ENCODE assay signal across 27 cellular contexts in genomic region chr1:211473823-211474222, GRCh38. TPM values are rescaled to one million over a fixed set of nuclear protein-coding genes. Genes with fewer than 3 reads are reported as not detected.
DNase-seq lines count a peak whose midpoint lies in the region; ATAC-seq, FAIRE-seq and TF ChIP-seq lines count a peak whose summit lies in the region.
"Had no signal": no experiment of that assay in that cellular context is flagged by ENCODE, and none has a peak within 500 bp of the region (broad histone marks: within the 10 kb centered on the region; RNA-seq: fewer than 3 reads in every experiment).

No MANE protein-coding gene starts in this region.

- no peaks in the 10 kb centered on the region for H3K9me3 Mint-ChIP-seq in CD4-positive, alpha-beta memory T cell
- H3K9me3 Mint-ChIP-seq: CD4-positive, CD25-positive, alpha-beta regulatory T cell had no signal

- TF ChIP-seq POLR2A in K562 (conservative IDR thresholded peaks at IDR 0.05) = no peak
- TF ChIP-seq POLR2A in sigmoid colon (IDR thresholded peaks at IDR 0.05) = no peak

- H3K9ac ChIP-seq in Loucy (ENCODE audit: low read depth, low read length, poor library complexity, severe bottlenecking) = no peak overlapping the region
- H3K9ac ChIP-seq in K562 (ENCODE audit: insufficient read depth in 1 of 2, low read depth in 2 of 2, low read length in 2 of 2) = no peak overlapping the region

- TF ChIP-seq RAD21 in K562 (CRISPR knock-in tag; conservative IDR thresholded peaks at IDR 0.05 in 1 of 2, IDR thresholded peaks at IDR 0.05 in 1 of 2) = no peak

- no peak for TF ChIP-seq EP300 in K562 (IDR thresholded peaks at IDR 0.05; ENCODE audit: low read length)
- no peak for TF ChIP-seq EP300 in sigmoid colon (IDR thresholded peaks at IDR 0.05)

- peaks cover 5 to 10% of the 10 kb centered on the region in 2 donors for H3K27me3 Mint-ChIP-seq in CD4-positive, alpha-beta memory T cell

- H3K79me2 ChIP-seq in Loucy (ENCODE audit: insufficient read depth, low read length) (no peaks in the 10 kb centered on the region), K562 (ENCODE audit: control insufficient read depth, insufficient read depth, low read length) (no peaks in the 10 kb centered on the region)

- H4K20me1 ChIP-seq in Loucy (ENCODE audit: insufficient read depth, low read length, poor library complexity, severe bottlenecking) (no peaks in the 10 kb centered on the region), K562 (replicated peaks; ENCODE audit: control insufficient read depth, insufficient read depth, low read length) (no peaks in the 10 kb centered on the region)

- H3K36me3 Mint-ChIP-seq in CD4-positive, alpha-beta memory T cell = no peaks in the 10 kb centered on the region
- H3K36me3 Mint-ChIP-seq: CD4-positive, CD25-positive, alpha-beta regulatory T cell had no signal

- no TSS peak for BruUV-seq in K562 (replicated peaks; lab: Mats Ljungman, UMichigan)

- peak overlapping the region; percentile 2 for H3K4me2 ChIP-seq in Loucy (ENCODE audit: low read depth, low read length, poor library complexity, severe bottlenecking)
- no peak overlapping the region for H3K4me2 ChIP-seq in K562 (ENCODE audit: insufficient read depth, low read length)

- H3K27me3 ChIP-seq in Loucy (ENCODE audit: insufficient read depth, low read length, poor library complexity, severe bottlenecking) (no peaks in the 10 kb centered on the region), K562 (ENCODE audit: control insufficient read depth in 2 of 2, insufficient read depth in 2 of 2, low read length in 2 of 2) (peaks cover 10 to 11% of the 10 kb centered on the region in 2 experiments; a peak in 4 of 5 replicates), sigmoid colon (peaks cover 4 to 25% (median 11%) of the 10 kb centered on the region in 3 donors)
- H3K27me3 ChIP-seq in CD4-positive, alpha-beta memory T cell (ENCODE audit: insufficient read depth, low read length) = no peaks in the 10 kb centered on the region

- no peaks in the 10 kb centered on the region for H3K36me3 ChIP-seq in Loucy (ENCODE audit: insufficient read depth, low read length)
- no peaks in the 10 kb centered on the region for H3K36me3 ChIP-seq in K562 (ENCODE audit: control insufficient read depth, insufficient read depth, low read length)
- H3K36me3 ChIP-seq in sigmoid colon = no peaks in the 10 kb centered on the region
- H3K36me3 ChIP-seq in CD4-positive, alpha-beta memory T cell (ENCODE audit: insufficient read depth, low read length) = no peaks in the 10 kb centered on the region
- H3K36me3 ChIP-seq: MG63, SJSA1 had no signal

- H3K4me3 Mint-ChIP-seq in CD4-positive, alpha-beta memory T cell = no peak overlapping the region
- H3K4me3 Mint-ChIP-seq: CD4-positive, CD25-positive, alpha-beta regulatory T cell had no signal

- TF ChIP-seq CTCF in 22Rv1 (IDR thresholded peaks at IDR 0.05) = no peak
- no peak for TF ChIP-seq CTCF in Loucy (conservative IDR thresholded peaks at IDR 0.05; ENCODE audit: low read length)
- no peak for TF ChIP-seq CTCF in K562 (IDR thresholded peaks at IDR 0.05 in 2 of 3, conservative IDR thresholded peaks at IDR 0.05 in 1 of 3; ENCODE audit: insufficient read depth in 2 of 3, low read depth in 1 of 3, low read length in 3 of 3)
- no peak for TF ChIP-seq CTCF in sigmoid colon (IDR thresholded peaks at IDR 0.05)

- DNase-seq in K562 (ENCODE audit: extremely low read depth in 1 of 4, low spot score in 3 of 4) = peak in 2 of 4 experiments; percentile 2 to 5
- DNase-seq in sigmoid colon = no peak
- no peak for DNase-seq in CD4-positive, alpha-beta memory T cell
- DNase-seq in NCI-H69 (lab: John Stamatoyannopoulos, UW) = no peak
- no peak for DNase-seq in activated gamma-delta T cell treated with Interleukin-2 at 50 U/mL for 16 hours
- DNase-seq: CD4-positive, CD25-positive, alpha-beta regulatory T cell; COR-L47; EL; GDM1; Kasumi-1; MG63; NCI-H146; NCI-H2029 treated with DMSO at 0.1 percent for 48 hours; NCI-H526 treated with DMSO at 0.1 percent for 48 hours; Right ventricle myocardium superior; RPMI8226 had no signal

- peaks cover 18% of the 10 kb centered on the region for H3F3A ChIP-seq in Loucy (ENCODE audit: low read depth)

- no peaks in the 10 kb centered on the region for H3K9me1 ChIP-seq in K562 (ENCODE audit: control insufficient read depth, insufficient read depth, low read length)

- H3K4me3 ChIP-seq in Loucy (ENCODE audit: low read length, poor library complexity, severe bottlenecking) = no peak overlapping the region
- no peak overlapping the region for H3K4me3 ChIP-seq in K562
- no peak overlapping the region for H3K4me3 ChIP-seq in sigmoid colon
- no peak overlapping the region for H3K4me3 ChIP-seq in CD4-positive, alpha-beta memory T cell (ENCODE audit: low read length in 2 of 2)
- H3K4me3 ChIP-seq: GM12878, MG63, SJSA1 had no signal

- no peak overlapping the region for H3K27ac Mint-ChIP-seq in CD4-positive, alpha-beta memory T cell

- in situ Hi-C loops in K562 (cut with MboI) = loop anchor here (5.0 kb wide), 2 partner anchors 152 to 178 kb away; no protein-coding TSS in a partner anchor

- H3K27ac ChIP-seq in 22Rv1 = peak overlapping the region; percentile 47
- H3K27ac ChIP-seq in K562 (ENCODE audit: extremely low read depth, low read depth, low read length) = no peak overlapping the region
- peak overlapping the region in 3 of 4 donors; percentile 0 to 26 (median 23) for H3K27ac ChIP-seq in sigmoid colon
- H3K27ac ChIP-seq in CD4-positive, alpha-beta memory T cell (ENCODE audit: low read depth, low read length) = no peak overlapping the region
- H3K27ac ChIP-seq: SJSA1 had no signal

- peaks cover 54% of the 10 kb centered on the region for H3K4me1 ChIP-seq in Loucy (ENCODE audit: insufficient read depth, low read length, poor library complexity, severe bottlenecking)
- H3K4me1 ChIP-seq in K562 (replicated peaks in 1 of 2; ENCODE audit: control insufficient read depth in 2 of 2, insufficient read depth in 2 of 2, low read length in 2 of 2) = peaks cover 2 to 5% of the 10 kb centered on the region in 2 experiments; a peak in 3 of 5 replicates
- peaks cover 0 to 19% (median 16%) of the 10 kb centered on the region in 4 donors for H3K4me1 ChIP-seq in sigmoid colon
- peaks cover 4% of the 10 kb centered on the region for H3K4me1 ChIP-seq in CD4-positive, alpha-beta memory T cell (ENCODE audit: insufficient read depth, low read length)
- H3K4me1 ChIP-seq: SJSA1 had no signal

- peaks cover 7% of the 10 kb centered on the region; the same call in 1 of the 2 replicates for H3K9me3 ChIP-seq in Loucy (ENCODE audit: insufficient read depth, low read depth, low read length)
- H3K9me3 ChIP-seq in K562 (replicated peaks; ENCODE audit: control insufficient read depth, insufficient read depth, low read depth, low read length) = no peaks in the 10 kb centered on the region
- no peaks in the 10 kb centered on the region for H3K9me3 ChIP-seq in sigmoid colon
- no peaks in the 10 kb centered on the region for H3K9me3 ChIP-seq in CD4-positive, alpha-beta memory T cell (ENCODE audit: control insufficient read depth in 1 of 2, low read length in 2 of 2)
- H3K9me3 ChIP-seq: MG63, SJSA1 had no signal

- POLR2A ChIA-PET in K562 (lab: Yijun Ruan, JAX) = interaction anchor here (1.0 kb wide), 1 partner anchor 90 kb away, joined by 3 read pairs; no protein-coding TSS in a partner anchor
- POLR2A ChIA-PET in CD4-positive, alpha-beta memory T cell (lab: Charles Lee; ENCODE audit: partially characterized antibody) = no interaction called here

- no peak for ATAC-seq in K562
- no peak for ATAC-seq in GM21576 (IDR thresholded peaks at IDR 0.05; ENCODE audit: unreplicated experiment)
- ATAC-seq: GM12878, HepG2 had no signal

- WGBS in K562 (ENCODE audit: insufficient coverage, low coverage, missing lambda C conversion rate) = 24% methylated on average over 2 of the region's 2 CpGs
- WGBS in sigmoid colon, 2 donors = 82 to 88% methylated on average over 2 of the region's 2 CpGs

- H2AFZ ChIP-seq in Loucy (ENCODE audit: low read length) = peak overlapping the region; percentile 57
- peak overlapping the region; percentile 28; the same call in 1 of the 2 replicates for H2AFZ ChIP-seq in K562 (ENCODE audit: low read depth, low read length)

- CTCF ChIA-PET in K562 (lab: Yijun Ruan, JAX; ENCODE audit: low intra/inter-chr PET ratio) = interaction anchor here (0.7 to 1.2 kb wide), 3 partner anchors 11 to 170 kb away, joined by 3 read pairs; no protein-coding TSS in a partner anchor
- CTCF ChIA-PET in CD4-positive, alpha-beta memory T cell (lab: Charles Lee; ENCODE audit: partially characterized antibody) = interaction anchor here (1.0 to 2.8 kb wide), 3 partner anchors 144 to 153 kb away, joined by 3 to 24 read pairs (median 5); no protein-coding TSS in a partner anchor

- FAIRE-seq in K562 (lab: Jason Lieb, UNC) = no peak
- FAIRE-seq: GM12878, H54, HepG2 had no signal

- H3K4me1 Mint-ChIP-seq in CD4-positive, alpha-beta memory T cell = peaks cover 5 to 13% (median 10%) of the 10 kb centered on the region in 4 donors

- intact Hi-C loops in K562 (cut with micrococcal nuclease) (loop anchor here (10.0 kb wide), 2 partner anchors 339 to 1029 kb away; partner anchors contain the start of gene KCNH1), sigmoid colon (cut with DNase I) (loop anchor here (10.0 kb wide), 1 partner anchor 149 kb away; the partner anchor contains the start of gene TRAF5)
- intact Hi-C loops in CD4-positive, alpha-beta memory T cell (cut with micrococcal nuclease) = loop anchor here (10.0 kb wide), 1 partner anchor 889 kb away; no protein-coding TSS in a partner anchor

- H3K9me2 ChIP-seq in Loucy (replicated peaks; ENCODE audit: low read depth, low read length) = no peaks in the 10 kb centered on the region

RNA-seq across cellular contexts. Expression of gene RD3, which starts 18.1 kb away (rescaled TPM):
- not detected in 2 replicates for total RNA-seq in K562 (2011; cell fraction: chromatin; rRNA removed; ENCODE audit: low replicate concordance)
- total RNA-seq in K562 (2011; cell fraction: nucleolus; rRNA removed) = not detected in 2 replicates
- not detected in 2 replicates for total RNA-seq in K562 (2011; cell fraction: nucleoplasm; rRNA removed)
- total RNA-seq in K562 (2014; rRNA removed) (not detected in 2 replicates), K562 (2014; rRNA removed; fragmentation: Illumina TruSeq; extraction: Trizol) (not detected in 2 replicates), K562 (2015; rRNA removed; fragmentation: Illumina TruSeq; extraction: Trizol) (not detected in 2 replicates), K562 (2021) (not detected in 2 replicates), sigmoid colon (under 1 TPM in 3 of 4 donors, not detected in 1; 0.16 to 0.36 (median 0.28) TPM)
- polyA plus RNA-seq in K562 (2011; rRNA removed) (not detected in 2 replicates), K562 (2014; fragmentation: Illumina TruSeq; extraction: Trizol) (not detected in 2 replicates), K562 (2014; fragmentation: Nextera tagmentation; extraction: Ambion mirVana) (not detected), K562 (2014; rRNA removed) (not detected in 2 replicates), sigmoid colon (under 1 TPM in 1 of 3 donors, not detected in 2; 0.13 TPM)
- polyA plus RNA-seq in K562 (2011; cell fraction: cytosol; rRNA removed) = not detected in 2 replicates
- polyA plus RNA-seq in K562 (2011; cell fraction: nucleus; rRNA removed) = not detected in 2 replicates
- polyA plus RNA-seq in K562 (2012) = not detected in 2 replicates
- polyA minus RNA-seq in K562 (2011; rRNA and poly(A)+ RNA removed) = not detected in 2 replicates
- not detected in 2 replicates for polyA minus RNA-seq in K562 (2011; cell fraction: cytosol; rRNA and poly(A)+ RNA removed)
- not detected in 2 replicates for polyA minus RNA-seq in K562 (2011; cell fraction: nucleus; rRNA and poly(A)+ RNA removed)
- total RNA-seq in CD4-positive, alpha-beta memory T cell = not detected
- polyA plus RNA-seq in CD4-positive, alpha-beta memory T cell = not detected
- total RNA-seq: A172; CD4-positive, CD25-positive, alpha-beta regulatory T cell; GM12878; HepG2; HT1080; NCI-H460; Right ventricle myocardium superior; SJSA1 had no signal
- polyA plus RNA-seq: BJ; CD4-positive, CD25-positive, alpha-beta regulatory T cell; GM12878; HepG2 had no signal

Comparison
In these comparisons a context has a peak if more than half of its experiments do, and no peak if none do; other contexts are left out.
1. H3K27ac ChIP-seq: peak in 22Rv1 (single experiment) and sigmoid colon (3 of 4); none in K562 (single experiment) and CD4-positive, alpha-beta memory T cell (single experiment).